In the genomic region with DNA sequence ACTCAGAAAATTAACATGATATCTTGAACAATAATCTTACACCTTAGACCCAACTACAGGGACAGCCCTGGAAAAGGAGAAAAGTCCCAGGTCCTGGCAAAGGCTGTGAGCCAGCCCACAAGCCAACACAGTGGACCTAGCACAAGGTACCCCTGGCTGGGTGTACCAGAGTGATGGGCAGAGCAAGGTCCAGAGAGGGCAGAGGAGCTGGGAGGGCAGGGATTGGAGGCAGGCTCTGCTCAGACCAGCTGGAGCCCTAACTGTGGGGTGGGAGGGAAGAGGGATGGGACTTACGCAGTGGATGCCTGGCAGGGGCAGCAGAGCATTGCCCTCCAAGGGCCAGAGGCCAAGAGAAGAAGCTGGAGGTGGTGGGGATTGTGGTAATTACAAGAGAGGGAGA, we compare ENCODE assay signal across 33 cellular contexts.
"Had no signal": no experiment of that assay in that cellular context is flagged by ENCODE, and none has a peak within 500 bp of the region (broad histone marks: within the 10 kb centered on the region; RNA-seq: fewer than 3 reads in every experiment).

No MANE protein-coding gene starts in this region.

- H3K4me1 ChIP-seq: colonic mucosa, foreskin keratinocyte, lower lobe of right lung, suprapubic skin, transverse colon, upper lobe of right lung, uterus had no signal

- H3K9me3 Mint-ChIP-seq: dendritic cell treated with granulocyte-macrophage colony-stimulating factor and Interleukin-4, amounts not matched to agents 40 ng/mL and 50 ng/mL, for 4 days; mesothelial cell of epicardium; naive B cell; natural killer cell treated with Interleukin-12 subunit alpha and Interleukin-12 subunit beta and Interleukin-15 and Interleukin-18, amount 100 ng/mL, for 72 hours; neural crest cell; stimulated activated naive CD8-positive, alpha-beta T cell treated with anti-CD3 and anti-CD28 coated beads, Interleukin-15, amount 100 ng/mL, for 72 hours had no signal

- H3K4me1 Mint-ChIP-seq: mesothelial cell of epicardium, naive B cell had no signal

- DNase-seq: colonic mucosa; effector CD8-positive, alpha-beta T cell; foreskin keratinocyte; heart left ventricle; kidney; left cardiac atrium; left ventricle myocardium inferior; lower lobe of right lung; mucosa of descending colon; naive B cell; nucleus accumbens; ovary; posterior cingulate gyrus; stimulated activated CD4-positive, alpha-beta T cell treated with anti-CD3 and anti-CD28 coated beads, Interleukin-12 subunit alpha, Interleukin-12 subunit beta, amount 100 ng/mL, for 4 hours; stimulated activated CD4-positive, alpha-beta T cell treated with anti-CD3 and anti-CD28 coated beads, Interleukin-1b, Interleukin-23, amount 100 ng/mL, for 48 hours; stimulated activated CD4-positive, alpha-beta T cell treated with anti-CD3 and anti-CD28 coated beads, Interleukin-4, amount 100 ng/mL, for 1 hour; stimulated activated CD8-positive, alpha-beta memory T cell treated with anti-CD3 and anti-CD28 coated beads, Interleukin-4, amount 100 ng/mL, for 48 hours; stimulated activated naive CD4-positive, alpha-beta T cell; stimulated activated naive CD8-positive, alpha-beta T cell treated with anti-CD3 and anti-CD28 coated beads, Interleukin-15, amount 100 ng/mL, for 72 hours; transverse colon; upper lobe of right lung; uterus had no signal

- ATAC-seq: foreskin keratinocyte; gastroesophageal sphincter; heart left ventricle; left cardiac atrium; lower lobe of right lung; mucosa of descending colon; natural killer cell treated with Interleukin-12 subunit alpha and Interleukin-12 subunit beta and Interleukin-15 and Interleukin-18, amount 100 ng/mL, for 72 hours; sciatic nerve; stimulated activated naive CD8-positive, alpha-beta T cell treated with anti-CD3 and anti-CD28 coated beads, Interleukin-15, amount 100 ng/mL, for 72 hours; upper lobe of right lung had no signal

- H3K36me3 Mint-ChIP-seq: mesothelial cell of epicardium; naive B cell; natural killer cell treated with Interleukin-12 subunit alpha and Interleukin-12 subunit beta and Interleukin-15 and Interleukin-18, amount 100 ng/mL, for 72 hours had no signal

- H3K27ac ChIP-seq: colonic mucosa, esophagus muscularis mucosa, foreskin keratinocyte, gastroesophageal sphincter, hepatocyte, lower lobe of right lung, ovary, suprapubic skin, transverse colon, upper lobe of right lung, uterus had no signal

- H3K27me3 Mint-ChIP-seq: stimulated activated naive CD8-positive, alpha-beta T cell treated with anti-CD3 and anti-CD28 coated beads, Interleukin-15, amount 100 ng/mL, for 72 hours had no signal

- H3K4me3 ChIP-seq: colonic mucosa, esophagus muscularis mucosa, gastroesophageal sphincter, heart left ventricle, hepatocyte, left ventricle myocardium inferior, lower lobe of right lung, mucosa of descending colon, ovary, smooth muscle cell, suprapubic skin, transverse colon, upper lobe of right lung, uterus had no signal

- H3K9me3 ChIP-seq: colonic mucosa, esophagus muscularis mucosa, gastroesophageal sphincter, heart left ventricle, left ventricle myocardium inferior, lower lobe of right lung, mucosa of descending colon, ovary, suprapubic skin, transverse colon, upper lobe of right lung, uterus had no signal

- FAIRE-seq: endothelial cell of umbilical vein, kidney had no signal

- H3K4me3 Mint-ChIP-seq: dendritic cell treated with granulocyte-macrophage colony-stimulating factor and Interleukin-4, amounts not matched to agents 40 ng/mL and 50 ng/mL, for 4 days; mesothelial cell of epicardium; natural killer cell treated with Interleukin-12 subunit alpha and Interleukin-12 subunit beta and Interleukin-15 and Interleukin-18, amount 100 ng/mL, for 72 hours; neural crest cell; stimulated activated naive CD8-positive, alpha-beta T cell treated with anti-CD3 and anti-CD28 coated beads, Interleukin-15, amount 100 ng/mL, for 72 hours had no signal

- H3K27ac Mint-ChIP-seq: dendritic cell treated with granulocyte-macrophage colony-stimulating factor and Interleukin-4, amounts not matched to agents 40 ng/mL and 50 ng/mL, for 4 days; mesothelial cell of epicardium; natural killer cell treated with Interleukin-12 subunit alpha and Interleukin-12 subunit beta and Interleukin-15 and Interleukin-18, amount 100 ng/mL, for 72 hours had no signal

- H3K4me2 ChIP-seq: hepatocyte, smooth muscle cell had no signal

- H2AFZ ChIP-seq: hepatocyte had no signal

- H3K36me3 ChIP-seq: colonic mucosa, esophagus muscularis mucosa, gastroesophageal sphincter, heart left ventricle, left ventricle myocardium inferior, lower lobe of right lung, ovary, suprapubic skin, transverse colon, upper lobe of right lung, uterus had no signal

- H3K27me3 ChIP-seq: colonic mucosa, esophagus muscularis mucosa, gastroesophageal sphincter, ovary, transverse colon, upper lobe of right lung, uterus had no signal

- H3K79me2 ChIP-seq: hepatocyte had no signal
